Comparison of ENCODE assay signal across 7 cellular contexts in the genomic region with DNA sequence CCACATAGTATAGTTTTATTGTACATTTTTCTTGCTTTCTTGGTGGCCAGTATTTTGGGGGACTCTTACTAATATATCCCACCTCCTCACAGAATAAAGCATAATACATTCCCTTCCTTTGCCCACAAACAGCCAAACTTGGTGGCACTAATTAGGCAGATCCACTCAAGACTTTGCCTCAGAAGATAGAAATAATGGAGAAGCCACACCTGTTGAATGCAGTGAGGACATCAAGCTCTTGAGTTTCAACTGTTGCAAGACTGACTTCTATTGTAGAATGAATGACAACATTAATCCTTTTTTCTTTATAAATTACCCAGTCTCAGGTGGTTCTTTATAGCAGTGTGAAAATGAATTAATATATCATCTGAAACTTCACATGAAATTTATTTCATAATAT.
"Had no signal": no experiment of that assay in that cellular context is flagged by ENCODE, and none has a peak within 500 bp of the region (broad histone marks: within the 10 kb centered on the region; RNA-seq: fewer than 3 reads in every experiment).

No MANE protein-coding gene starts in this region.

- ATAC-seq: GM12878 had no signal

- H3K4me3 ChIP-seq: GM12878 had no signal

- FAIRE-seq: GM12878, GM12891, GM12892, GM18507, GM19239 had no signal

- DNase-seq: GDM1, GF-D8 had no signal
